In the genomic region with DNA sequence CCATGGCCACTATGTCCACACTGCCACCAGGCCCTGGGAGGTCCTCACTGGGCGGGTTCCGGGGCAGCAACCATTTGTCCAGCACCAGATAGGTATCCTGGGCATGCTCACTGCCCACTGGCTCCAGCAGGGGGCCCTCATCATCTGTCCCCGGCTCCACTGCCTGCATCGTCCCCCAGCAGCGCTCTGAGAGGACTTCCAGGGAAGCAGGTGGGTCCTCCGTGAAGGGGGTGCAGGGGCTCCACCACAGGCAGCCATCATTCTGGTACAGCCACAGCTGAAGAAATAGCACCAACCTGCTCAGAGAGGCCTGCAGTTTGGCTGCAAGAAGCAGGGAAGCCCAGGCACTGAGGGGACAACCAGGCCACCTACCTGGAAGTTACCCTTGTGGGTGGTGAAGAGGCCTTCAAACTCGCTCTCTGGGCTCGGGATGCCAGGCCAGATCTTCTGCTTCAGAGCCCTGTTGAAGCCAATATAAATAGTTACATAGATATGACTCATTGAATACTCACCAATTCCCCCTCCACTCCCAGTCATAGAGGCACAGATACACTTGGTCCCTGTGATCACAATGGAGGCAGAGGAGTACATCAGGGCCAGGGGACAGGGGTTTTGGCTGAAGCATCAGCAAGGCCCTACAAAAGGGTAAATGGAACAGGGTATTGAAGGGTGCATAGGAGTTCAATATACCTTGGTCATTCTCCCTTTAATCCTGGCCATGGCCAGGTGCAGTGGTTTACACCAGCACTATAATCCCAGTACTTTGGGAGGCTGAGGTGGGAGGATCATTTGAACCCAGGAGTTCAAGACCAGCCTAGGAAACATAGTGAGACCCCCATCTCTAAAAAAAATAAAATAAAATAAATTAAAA, we compare ENCODE assay signal across 8 cellular contexts. TPM values are rescaled to one million over a fixed set of nuclear protein-coding genes. Genes with fewer than 3 reads are reported as not detected.
DNase-seq lines count a peak whose midpoint lies in the region; ATAC-seq, FAIRE-seq and TF ChIP-seq lines count a peak whose summit lies in the region.

No MANE protein-coding gene starts in this region.

- POLR2A ChIA-PET in CD4-positive, alpha-beta T cell (lab: Charles Lee) = no interaction called here

- DNase-seq in ACHN (peak; percentile 69), G401 (ENCODE audit: low spot score) (peak; percentile 59), OCI-M2 (lab: John Stamatoyannopoulos, UW; ENCODE audit: unreplicated experiment) (peak; percentile 93), bronchial epithelial cell (ENCODE audit: low read depth) (peak; percentile 86), lung microvascular endothelial cell (ENCODE audit: low read depth in 2 of 2) (peak; percentile 71 to 79)
- no peak for DNase-seq in CD4-positive, alpha-beta T cell

- no peak overlapping the region for H3K4me3 Mint-ChIP-seq in CD4-positive, alpha-beta T cell

- no peak overlapping the region for H3K4me3 ChIP-seq in bronchial epithelial cell (ENCODE audit: low read depth, low read length)

- CTCF ChIA-PET in CD4-positive, alpha-beta T cell (lab: Charles Lee) = interaction anchor here (1.3 kb wide), 1 partner anchor 56 kb away, joined by 7 read pairs; a partner anchor contains a TSS

- H3K36me3 ChIP-seq in bronchial epithelial cell (ENCODE audit: control insufficient read depth, insufficient read depth, low read length) = no peaks in the 10 kb centered on the region

- in situ Hi-C loops in ACHN (cut with HindIII; ENCODE audit: low pct_ligation_motif_present, low pct_unique_long_range_greater_than_20kb, low sequenced_read_pairs) (no loop called here), G401 (cut with HindIII; ENCODE audit: low sequenced_read_pairs) (no loop called here)

- no peaks in the 10 kb centered on the region for H3K9me3 Mint-ChIP-seq in CD4-positive, alpha-beta T cell

- H3K36me3 Mint-ChIP-seq in CD4-positive, alpha-beta T cell (ENCODE audit: low read depth) = peaks cover 9% of the 10 kb centered on the region

- FAIRE-seq in bronchial epithelial cell (lab: Jason Lieb, UNC) = no peak

- intact Hi-C loops in CD4-positive, alpha-beta T cell (cut with DNase I, micrococcal nuclease) = loop anchor here (5.0 to 10.0 kb wide), 3 partner anchors 126 to 506 kb away; a partner anchor contains a TSS

- no peak overlapping the region for H3K27ac Mint-ChIP-seq in CD4-positive, alpha-beta T cell

- no peak overlapping the region for H3K27ac ChIP-seq in CD4-positive, alpha-beta T cell (ENCODE audit: low read depth, low read length)

- H3K27me3 Mint-ChIP-seq in CD4-positive, alpha-beta T cell = peaks cover 18% of the 10 kb centered on the region

- H3K4me1 Mint-ChIP-seq in CD4-positive, alpha-beta T cell (ENCODE audit: low read depth) = peaks cover 47% of the 10 kb centered on the region

- peaks cover 4% of the 10 kb centered on the region for H3K27me3 ChIP-seq in bronchial epithelial cell (ENCODE audit: control insufficient read depth, insufficient read depth, low read length)
- peaks cover 12% of the 10 kb centered on the region for H3K27me3 ChIP-seq in CD4-positive, alpha-beta T cell (ENCODE audit: control insufficient read depth, insufficient read depth, low read length)

- no peaks in the 10 kb centered on the region for H3K9me3 ChIP-seq in CD4-positive, alpha-beta T cell (ENCODE audit: control insufficient read depth, low read length)

- ATAC-seq in CD4-positive, alpha-beta T cell (ENCODE audit: poor library complexity) = no peak
- ATAC-seq in GM21515 (IDR thresholded peaks at IDR 0.05; ENCODE audit: unreplicated experiment) (no peak), HG03159 (IDR thresholded peaks at IDR 0.05; ENCODE audit: unreplicated experiment) (no peak)

- TF ChIP-seq CTCF in bronchial epithelial cell (IDR thresholded peaks at IDR 0.05; ENCODE audit: insufficient read depth, low read length, severe bottlenecking) = peak; percentile 27
- TF ChIP-seq CTCF in CD4-positive, alpha-beta T cell (IDR thresholded peaks at IDR 0.05) = no peak

RNA-seq across cellular contexts. Expression of a gene that starts 4.1 kb away (rescaled TPM):
- total RNA-seq in G401 (2014; rRNA removed; shearing (Covaris generic)) = 6.2 and 6.3 TPM in 2 replicates
- total RNA-seq in bronchial epithelial cell = 0.53 and 0.90 TPM in 2 replicates
- total RNA-seq in lung microvascular endothelial cell = 0.65 and 1.2 TPM in 2 replicates
- 1 to 10 TPM; 2.6 to 2.7 TPM for total RNA-seq in CD4-positive, alpha-beta T cell

RNA-seq across cellular contexts. Expression of a gene that starts 5.6 kb away (rescaled TPM):
- total RNA-seq in G401 (2014; rRNA removed; shearing (Covaris generic)) = 20.3 and 20.9 TPM in 2 replicates
- total RNA-seq in bronchial epithelial cell (0.26 and 1.0 TPM in 2 replicates), lung microvascular endothelial cell (5.0 and 5.8 TPM in 2 replicates)
- 10 to 100 TPM; 10.9 to 11.3 TPM for total RNA-seq in CD4-positive, alpha-beta T cell

RNA-seq across cellular contexts. Expression of a gene that starts 23.3 kb away (rescaled TPM):
- 8.1 and 11.5 TPM in 2 replicates for total RNA-seq in G401 (2014; rRNA removed; shearing (Covaris generic))
- total RNA-seq in bronchial epithelial cell (1.8 and 6.0 TPM in 2 replicates), lung microvascular endothelial cell (6.5 and 6.9 TPM in 2 replicates)
- total RNA-seq in CD4-positive, alpha-beta T cell = 1 to 10 TPM; 8.2 TPM

RNA-seq across cellular contexts. Expression of a gene that starts 32.2 kb away (rescaled TPM):
- 2.6 TPM in 2 replicates for total RNA-seq in G401 (2014; rRNA removed; shearing (Covaris generic))
- total RNA-seq in bronchial epithelial cell = 7.9 and 11.1 TPM in 2 replicates
- total RNA-seq in lung microvascular endothelial cell = 3.9 and 6.2 TPM in 2 replicates
- total RNA-seq in CD4-positive, alpha-beta T cell = 10 to 100 TPM; 35.5 to 42.4 TPM

RNA-seq across cellular contexts. Expression of a gene that starts 32.5 kb away (rescaled TPM):
- total RNA-seq in G401 (2014; rRNA removed; shearing (Covaris generic)) = 363 and 408 TPM in 2 replicates
- 70.6 and 116 TPM in 2 replicates for total RNA-seq in bronchial epithelial cell
- total RNA-seq in lung microvascular endothelial cell = 83.7 and 105 TPM in 2 replicates
- 10 to 100 TPM in 1 of 2 experiments, 1 to 10 TPM in 1; 8.8 to 10.4 TPM for total RNA-seq in CD4-positive, alpha-beta T cell

Comparison
In these comparisons a context has a peak if more than half of its experiments do, and no peak if none do; other contexts are left out.
1. DNase-seq: peak in ACHN (single experiment), G401 (single experiment), OCI-M2 (single experiment), bronchial epithelial cell (single experiment) and lung microvascular endothelial cell (2 of 2); none in CD4-positive, alpha-beta T cell (0 of 10).